In the genomic region with DNA sequence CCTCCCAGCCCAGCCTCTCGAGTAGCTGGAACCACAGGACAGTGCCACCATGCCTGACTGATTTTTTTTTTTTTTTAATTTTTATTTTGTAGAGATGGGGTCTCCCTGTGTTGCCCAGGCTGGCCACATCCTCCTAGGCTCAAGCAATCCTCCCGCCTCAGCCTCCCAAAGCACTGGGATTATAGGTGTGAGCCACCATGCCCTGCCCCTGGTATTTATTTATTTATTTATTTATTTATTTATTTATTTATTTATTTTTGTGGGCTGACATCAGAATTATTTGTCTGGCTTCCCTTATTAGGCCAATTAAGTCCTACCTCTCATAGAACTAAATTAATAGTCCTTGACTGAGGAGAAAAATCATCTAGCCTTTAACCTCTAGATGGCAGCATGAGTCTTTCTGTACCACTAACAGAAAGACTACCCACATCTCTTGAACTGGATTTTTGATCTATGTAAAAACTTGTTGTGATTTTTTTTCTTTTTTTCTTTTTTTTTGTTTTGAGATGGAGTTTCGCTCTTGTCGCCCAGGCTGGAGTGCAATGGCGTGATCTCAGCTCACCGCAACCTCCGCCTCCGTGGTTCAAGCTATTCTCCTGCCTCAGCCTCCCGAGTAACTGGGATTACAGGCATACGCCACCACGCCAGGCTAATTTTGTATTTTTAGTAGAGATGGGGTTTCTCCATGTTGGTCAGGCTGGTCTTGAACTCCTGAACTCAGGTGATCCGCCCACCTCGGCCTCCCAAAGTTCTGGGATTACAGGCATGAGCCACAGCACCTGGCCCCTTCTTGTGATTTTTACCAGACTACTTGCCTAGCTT, we compare ENCODE assay signal across 8 cellular contexts. TPM values are rescaled to one million over a fixed set of nuclear protein-coding genes. Genes with fewer than 3 reads are reported as not detected.
DNase-seq lines count a peak whose midpoint lies in the region; ATAC-seq and TF ChIP-seq lines count a peak whose summit lies in the region.
"Not testable (repeated sequence)": the region's sequence is repeated elsewhere in the genome, so short reads cannot be mapped to it uniquely, and the experiment has no call there.

No MANE protein-coding gene starts in this region.

- not testable (repeated sequence) for ATAC-seq in body of pancreas

- DNase-seq in DMS 273 (lab: John Stamatoyannopoulos, UW; ENCODE audit: unreplicated experiment) = peak; percentile 73
- peak; percentile 49 for DNase-seq in HEK293T (ENCODE audit: extremely low spot score)
- DNase-seq in NCI-H2029 treated with DMSO at 0.1 percent for 48 hours (lab: John Stamatoyannopoulos, UW) = peak; percentile 26
- peak; percentile 35 for DNase-seq in RPMI8226
- DNase-seq in body of pancreas, thyroid gland: not testable (repeated sequence)
- peak; percentile 36 for DNase-seq in glomerular endothelial cell (ENCODE audit: extremely low read depth, low read depth, low spot score)
- peak; percentile 72 for DNase-seq in myocyte (ENCODE audit: low read depth)

- TF ChIP-seq POLR2A in body of pancreas (IDR thresholded peaks at IDR 0.05); thyroid gland (IDR thresholded peaks at IDR 0.05): not testable (repeated sequence)

- not testable (repeated sequence) for H3K4me1 ChIP-seq in body of pancreas, thyroid gland

- CTCF ChIA-PET in HEK293T (lab: Yijun Ruan, JAX) = interaction anchor here (0.6 to 1.2 kb wide), 7 partner anchors 11 to 150 kb away, joined by 3 to 4 read pairs (median 4); partner anchors contain the start of gene ALDH6A1

- not testable (repeated sequence) for H3K27ac ChIP-seq in body of pancreas, thyroid gland

- not testable (repeated sequence) for H3K4me3 ChIP-seq in body of pancreas; thyroid gland (replicated peaks in 1 of 3)

- POLR2A ChIA-PET in HEK293T (lab: Yijun Ruan, JAX) = not testable (repeated sequence)

- peak in 6 of 7 experiments; percentile 43 to 69 (median 65) for TF ChIP-seq CTCF in body of pancreas (IDR thresholded peaks at IDR 0.05)
- TF ChIP-seq CTCF in thyroid gland (IDR thresholded peaks at IDR 0.05) = peak in 5 of 6 experiments; percentile 19 to 67 (median 59)

- not testable (repeated sequence) for H3K36me3 ChIP-seq in body of pancreas (replicated peaks in 1 of 2; ENCODE audit: insufficient read depth in 1 of 2, low read depth in 2 of 2); thyroid gland

- 83 to 93% methylated on average over 13 of the region's 13 CpGs for WGBS in body of pancreas, 2 donors
- 90 to 93% methylated on average over 12 to 13 of the region's 13 CpGs for WGBS in thyroid gland, 2 donors

- H3K27me3 ChIP-seq in body of pancreas, thyroid gland: not testable (repeated sequence)

- intact Hi-C loops in body of pancreas (cut with DNase I) = loop anchor here (5.0 kb wide), 1 partner anchor 141 kb away; no protein-coding TSS in a partner anchor
- intact Hi-C loops in thyroid gland (cut with DNase I) = loop anchor here (5.0 kb wide), 1 partner anchor 141 kb away; no protein-coding TSS in a partner anchor

- H3K9me3 ChIP-seq in body of pancreas, thyroid gland: not testable (repeated sequence)

TF ChIP-seq in HEK293T, 16 proteins besides CTCF, POLR2A, EP300 and RAD21:
- peak; percentile 25; the same call in 1 of the 2 replicates for TF ChIP-seq ZNF384 (IDR thresholded peaks at IDR 0.05)

RNA-seq across cellular contexts. Expression of gene LIN52, which starts 26.9 kb away (rescaled TPM):
- total RNA-seq in body of pancreas (1 to 10 TPM; 3.9 to 4.6 TPM), glomerular endothelial cell (5.0 and 11.7 TPM in 2 replicates), myocyte (6.5 and 7.5 TPM in 2 replicates), thyroid gland (10 to 100 TPM in 1 of 4 donors, 1 to 10 TPM in 3; 5.8 to 12.7 (median 8.1) TPM)
- 4.5 TPM for polyA plus RNA-seq in myocyte (2012)

RNA-seq across cellular contexts. Expression of gene ALDH6A1, which starts 27.4 kb away (rescaled TPM):
- 10 to 100 TPM; 17.1 to 20.1 TPM for total RNA-seq in body of pancreas
- 7.2 and 9.9 TPM in 2 replicates for total RNA-seq in glomerular endothelial cell
- total RNA-seq in myocyte = 14.9 and 16.8 TPM in 2 replicates
- polyA plus RNA-seq in myocyte (2012) = 5.0 TPM
- 10 to 100 TPM; 31.4 to 58.0 (median 44.4) TPM for total RNA-seq in thyroid gland
